Comparison of ENCODE assay signal across 1 cellular context in the genomic region with DNA sequence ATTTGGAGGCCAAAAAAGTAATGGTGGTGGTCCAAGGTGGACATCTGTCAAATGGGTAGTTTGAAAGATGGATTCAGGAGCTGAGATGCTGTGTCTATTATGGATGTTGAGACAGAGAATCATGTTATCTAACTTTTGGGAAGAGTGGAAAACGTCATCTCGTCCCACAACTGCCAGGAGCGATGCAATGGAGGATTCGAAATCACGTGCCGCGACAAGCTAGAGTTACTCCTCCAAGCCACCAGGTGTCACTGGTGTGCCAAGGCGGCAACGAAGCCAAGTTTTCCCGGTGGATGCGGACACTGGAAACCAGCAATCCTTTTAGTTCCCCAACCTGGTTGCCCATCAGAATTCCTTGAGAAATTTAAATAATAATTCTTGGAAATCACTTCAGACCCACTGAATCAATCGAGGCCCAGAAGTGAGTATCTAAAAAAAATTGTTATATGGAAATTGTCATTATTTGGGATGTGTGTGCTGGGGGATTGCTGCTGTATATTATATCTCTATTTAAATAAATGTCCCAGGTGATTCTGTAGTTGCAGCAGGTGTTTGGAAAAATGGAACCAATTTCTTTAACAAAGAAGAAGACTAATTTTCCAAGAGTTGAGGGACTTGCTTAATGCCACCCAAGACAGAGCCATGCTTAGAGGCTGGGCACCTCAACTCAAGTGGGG.
A peak's percentile ranks its signal among the peaks of the same experiment; 100 is the strongest.
TF ChIP-seq lines count a peak whose summit lies in the region.

No MANE protein-coding gene starts in this region.

TF ChIP-seq in HepG2, 621 proteins besides CTCF, POLR2A, EP300 and RAD21 (continues in another document):
- TF ChIP-seq AGO2 (optimal IDR thresholded peaks at IDR 0.05; ENCODE audit: low read depth, low read length): no peak
- no peak for TF ChIP-seq NBN (conservative IDR thresholded peaks at IDR 0.05)
- peak; percentile 45; the same call in 1 of the 2 replicates for TF ChIP-seq TOE1 (CRISPR knock-in tag; IDR thresholded peaks at IDR 0.05)
- TF ChIP-seq KDM3A (CRISPR knock-in tag; IDR thresholded peaks at IDR 0.05; ENCODE audit: low read depth): peak; percentile 42; the same call in 1 of the 2 replicates
- peak; percentile 71; the same call in 1 of the 2 replicates for TF ChIP-seq AHR (CRISPR knock-in tag; IDR thresholded peaks at IDR 0.05)
- TF ChIP-seq, protein P1, sequence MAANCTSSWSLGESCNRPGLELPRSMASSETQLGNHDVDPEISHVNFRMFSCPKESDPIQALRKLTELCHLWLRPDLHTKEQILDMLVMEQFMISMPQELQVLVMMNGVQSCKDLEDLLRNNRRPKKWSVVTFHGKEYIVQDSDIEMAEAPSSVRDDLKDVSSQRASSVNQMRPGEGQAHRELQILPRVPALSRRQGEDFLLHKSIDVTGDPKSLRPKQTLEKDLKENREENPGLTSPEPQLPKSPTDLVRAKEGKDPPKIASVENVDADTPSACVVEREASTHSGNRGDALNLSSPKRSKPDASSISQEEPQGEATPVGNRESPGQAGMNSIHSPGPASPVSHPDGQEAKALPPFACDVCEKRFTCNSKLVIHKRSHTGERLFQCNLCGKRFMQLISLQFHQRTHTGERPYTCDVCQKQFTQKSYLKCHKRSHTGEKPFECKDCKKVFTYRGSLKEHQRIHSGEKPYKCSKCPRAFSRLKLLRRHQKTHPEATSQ (CRISPR knock-in tag; IDR thresholded peaks at IDR 0.05; ENCODE audit: borderline replicate concordance): 0 out of 2 replicates have a peak, but pooled peaks have one; percentile 33
- TF ChIP-seq POGZ (CRISPR knock-in tag; IDR thresholded peaks at IDR 0.05): peak; percentile 91
- TF ChIP-seq HOXA9 (CRISPR knock-in tag; IDR thresholded peaks at IDR 0.05; ENCODE audit: borderline replicate concordance): no peak
- no peak for TF ChIP-seq AKAP8 (CRISPR knock-in tag; IDR thresholded peaks at IDR 0.05)
- peak; percentile 31; the same call in 1 of the 2 replicates for TF ChIP-seq BCL6 (CRISPR knock-in tag; IDR thresholded peaks at IDR 0.05)
- TF ChIP-seq ZNF644 (CRISPR knock-in tag; IDR thresholded peaks at IDR 0.05; ENCODE audit: low read depth): peak; percentile 64; the same call in 1 of the 2 replicates
- no peak for TF ChIP-seq ZSCAN31 (CRISPR knock-in tag; IDR thresholded peaks at IDR 0.05; ENCODE audit: low read depth)
- no peak for TF ChIP-seq ZNF230 (CRISPR knock-in tag; IDR thresholded peaks at IDR 0.05)
- peak; percentile 53; the same call in 1 of the 2 replicates for TF ChIP-seq REPIN1 (CRISPR knock-in tag; IDR thresholded peaks at IDR 0.05; ENCODE audit: borderline replicate concordance, low read depth)
- TF ChIP-seq MIER2 (CRISPR knock-in tag; IDR thresholded peaks at IDR 0.05): peak; percentile 74; the same call in 1 of the 2 replicates
- TF ChIP-seq FOSL2 (CRISPR knock-in tag; IDR thresholded peaks at IDR 0.05): peak; percentile 49; the same call in 1 of the 2 replicates
- TF ChIP-seq FOXC1 (CRISPR knock-in tag; IDR thresholded peaks at IDR 0.05; ENCODE audit: borderline replicate concordance): 0 out of 2 replicates have a peak, but pooled peaks have one; percentile 40
- TF ChIP-seq, protein P2, sequence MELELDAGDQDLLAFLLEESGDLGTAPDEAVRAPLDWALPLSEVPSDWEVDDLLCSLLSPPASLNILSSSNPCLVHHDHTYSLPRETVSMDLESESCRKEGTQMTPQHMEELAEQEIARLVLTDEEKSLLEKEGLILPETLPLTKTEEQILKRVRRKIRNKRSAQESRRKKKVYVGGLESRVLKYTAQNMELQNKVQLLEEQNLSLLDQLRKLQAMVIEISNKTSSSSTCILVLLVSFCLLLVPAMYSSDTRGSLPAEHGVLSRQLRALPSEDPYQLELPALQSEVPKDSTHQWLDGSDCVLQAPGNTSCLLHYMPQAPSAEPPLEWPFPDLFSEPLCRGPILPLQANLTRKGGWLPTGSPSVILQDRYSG (CRISPR knock-in tag; IDR thresholded peaks at IDR 0.05): no peak
- TF ChIP-seq, protein P3, sequence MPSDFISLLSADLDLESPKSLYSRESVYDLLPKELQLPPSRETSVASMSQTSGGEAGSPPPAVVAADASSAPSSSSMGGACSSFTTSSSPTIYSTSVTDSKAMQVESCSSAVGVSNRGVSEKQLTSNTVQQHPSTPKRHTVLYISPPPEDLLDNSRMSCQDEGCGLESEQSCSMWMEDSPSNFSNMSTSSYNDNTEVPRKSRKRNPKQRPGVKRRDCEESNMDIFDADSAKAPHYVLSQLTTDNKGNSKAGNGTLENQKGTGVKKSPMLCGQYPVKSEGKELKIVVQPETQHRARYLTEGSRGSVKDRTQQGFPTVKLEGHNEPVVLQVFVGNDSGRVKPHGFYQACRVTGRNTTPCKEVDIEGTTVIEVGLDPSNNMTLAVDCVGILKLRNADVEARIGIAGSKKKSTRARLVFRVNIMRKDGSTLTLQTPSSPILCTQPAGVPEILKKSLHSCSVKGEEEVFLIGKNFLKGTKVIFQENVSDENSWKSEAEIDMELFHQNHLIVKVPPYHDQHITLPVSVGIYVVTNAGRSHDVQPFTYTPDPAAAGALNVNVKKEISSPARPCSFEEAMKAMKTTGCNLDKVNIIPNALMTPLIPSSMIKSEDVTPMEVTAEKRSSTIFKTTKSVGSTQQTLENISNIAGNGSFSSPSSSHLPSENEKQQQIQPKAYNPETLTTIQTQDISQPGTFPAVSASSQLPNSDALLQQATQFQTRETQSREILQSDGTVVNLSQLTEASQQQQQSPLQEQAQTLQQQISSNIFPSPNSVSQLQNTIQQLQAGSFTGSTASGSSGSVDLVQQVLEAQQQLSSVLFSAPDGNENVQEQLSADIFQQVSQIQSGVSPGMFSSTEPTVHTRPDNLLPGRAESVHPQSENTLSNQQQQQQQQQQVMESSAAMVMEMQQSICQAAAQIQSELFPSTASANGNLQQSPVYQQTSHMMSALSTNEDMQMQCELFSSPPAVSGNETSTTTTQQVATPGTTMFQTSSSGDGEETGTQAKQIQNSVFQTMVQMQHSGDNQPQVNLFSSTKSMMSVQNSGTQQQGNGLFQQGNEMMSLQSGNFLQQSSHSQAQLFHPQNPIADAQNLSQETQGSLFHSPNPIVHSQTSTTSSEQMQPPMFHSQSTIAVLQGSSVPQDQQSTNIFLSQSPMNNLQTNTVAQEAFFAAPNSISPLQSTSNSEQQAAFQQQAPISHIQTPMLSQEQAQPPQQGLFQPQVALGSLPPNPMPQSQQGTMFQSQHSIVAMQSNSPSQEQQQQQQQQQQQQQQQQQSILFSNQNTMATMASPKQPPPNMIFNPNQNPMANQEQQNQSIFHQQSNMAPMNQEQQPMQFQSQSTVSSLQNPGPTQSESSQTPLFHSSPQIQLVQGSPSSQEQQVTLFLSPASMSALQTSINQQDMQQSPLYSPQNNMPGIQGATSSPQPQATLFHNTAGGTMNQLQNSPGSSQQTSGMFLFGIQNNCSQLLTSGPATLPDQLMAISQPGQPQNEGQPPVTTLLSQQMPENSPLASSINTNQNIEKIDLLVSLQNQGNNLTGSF (CRISPR knock-in tag; IDR thresholded peaks at IDR 0.05): no peak
- TF ChIP-seq, protein P4, sequence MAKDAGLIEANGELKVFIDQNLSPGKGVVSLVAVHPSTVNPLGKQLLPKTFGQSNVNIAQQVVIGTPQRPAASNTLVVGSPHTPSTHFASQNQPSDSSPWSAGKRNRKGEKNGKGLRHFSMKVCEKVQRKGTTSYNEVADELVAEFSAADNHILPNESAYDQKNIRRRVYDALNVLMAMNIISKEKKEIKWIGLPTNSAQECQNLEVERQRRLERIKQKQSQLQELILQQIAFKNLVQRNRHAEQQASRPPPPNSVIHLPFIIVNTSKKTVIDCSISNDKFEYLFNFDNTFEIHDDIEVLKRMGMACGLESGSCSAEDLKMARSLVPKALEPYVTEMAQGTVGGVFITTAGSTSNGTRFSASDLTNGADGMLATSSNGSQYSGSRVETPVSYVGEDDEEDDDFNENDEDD (CRISPR knock-in tag; IDR thresholded peaks at IDR 0.05; ENCODE audit: borderline replicate concordance): peak; percentile 55; the same call in 1 of the 2 replicates
- no peak for TF ChIP-seq ZNF224 (CRISPR knock-in tag; IDR thresholded peaks at IDR 0.05)
- 0 out of 2 replicates have a peak, but pooled peaks have one; percentile 29 for TF ChIP-seq GATAD1 (CRISPR knock-in tag; IDR thresholded peaks at IDR 0.05)
- TF ChIP-seq, protein P5, sequence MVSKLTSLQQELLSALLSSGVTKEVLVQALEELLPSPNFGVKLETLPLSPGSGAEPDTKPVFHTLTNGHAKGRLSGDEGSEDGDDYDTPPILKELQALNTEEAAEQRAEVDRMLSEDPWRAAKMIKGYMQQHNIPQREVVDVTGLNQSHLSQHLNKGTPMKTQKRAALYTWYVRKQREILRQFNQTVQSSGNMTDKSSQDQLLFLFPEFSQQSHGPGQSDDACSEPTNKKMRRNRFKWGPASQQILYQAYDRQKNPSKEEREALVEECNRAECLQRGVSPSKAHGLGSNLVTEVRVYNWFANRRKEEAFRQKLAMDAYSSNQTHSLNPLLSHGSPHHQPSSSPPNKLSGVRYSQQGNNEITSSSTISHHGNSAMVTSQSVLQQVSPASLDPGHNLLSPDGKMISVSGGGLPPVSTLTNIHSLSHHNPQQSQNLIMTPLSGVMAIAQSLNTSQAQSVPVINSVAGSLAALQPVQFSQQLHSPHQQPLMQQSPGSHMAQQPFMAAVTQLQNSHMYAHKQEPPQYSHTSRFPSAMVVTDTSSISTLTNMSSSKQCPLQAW (CRISPR knock-in tag; IDR thresholded peaks at IDR 0.05): no peak
- TF ChIP-seq, protein P6, sequence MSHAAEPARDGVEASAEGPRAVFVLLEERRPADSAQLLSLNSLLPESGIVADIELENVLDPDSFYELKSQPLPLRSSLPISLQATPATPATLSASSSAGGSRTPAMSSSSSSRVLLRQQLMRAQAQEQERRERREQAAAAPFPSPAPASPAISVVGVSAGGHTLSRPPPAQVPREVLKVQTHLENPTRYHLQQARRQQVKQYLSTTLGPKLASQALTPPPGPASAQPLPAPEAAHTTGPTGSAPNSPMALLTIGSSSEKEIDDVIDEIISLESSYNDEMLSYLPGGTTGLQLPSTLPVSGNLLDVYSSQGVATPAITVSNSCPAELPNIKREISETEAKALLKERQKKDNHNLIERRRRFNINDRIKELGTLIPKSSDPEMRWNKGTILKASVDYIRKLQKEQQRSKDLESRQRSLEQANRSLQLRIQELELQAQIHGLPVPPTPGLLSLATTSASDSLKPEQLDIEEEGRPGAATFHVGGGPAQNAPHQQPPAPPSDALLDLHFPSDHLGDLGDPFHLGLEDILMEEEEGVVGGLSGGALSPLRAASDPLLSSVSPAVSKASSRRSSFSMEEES (CRISPR knock-in tag; IDR thresholded peaks at IDR 0.05): peak; percentile 90
- no peak for TF ChIP-seq NR2F2 (IDR thresholded peaks at IDR 0.05; ENCODE audit: borderline replicate concordance, low read depth)
- TF ChIP-seq, protein P7, sequence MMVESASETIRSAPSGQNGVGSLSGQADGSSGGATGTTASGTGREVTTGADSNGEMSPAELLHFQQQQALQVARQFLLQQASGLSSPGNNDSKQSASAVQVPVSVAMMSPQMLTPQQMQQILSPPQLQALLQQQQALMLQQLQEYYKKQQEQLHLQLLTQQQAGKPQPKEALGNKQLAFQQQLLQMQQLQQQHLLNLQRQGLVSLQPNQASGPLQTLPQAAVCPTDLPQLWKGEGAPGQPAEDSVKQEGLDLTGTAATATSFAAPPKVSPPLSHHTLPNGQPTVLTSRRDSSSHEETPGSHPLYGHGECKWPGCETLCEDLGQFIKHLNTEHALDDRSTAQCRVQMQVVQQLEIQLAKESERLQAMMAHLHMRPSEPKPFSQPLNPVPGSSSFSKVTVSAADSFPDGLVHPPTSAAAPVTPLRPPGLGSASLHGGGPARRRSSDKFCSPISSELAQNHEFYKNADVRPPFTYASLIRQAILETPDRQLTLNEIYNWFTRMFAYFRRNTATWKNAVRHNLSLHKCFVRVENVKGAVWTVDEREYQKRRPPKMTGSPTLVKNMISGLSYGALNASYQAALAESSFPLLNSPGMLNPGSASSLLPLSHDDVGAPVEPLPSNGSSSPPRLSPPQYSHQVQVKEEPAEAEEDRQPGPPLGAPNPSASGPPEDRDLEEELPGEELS (CRISPR knock-in tag; IDR thresholded peaks at IDR 0.05): peak; percentile 46; the same call in 1 of the 2 replicates
- TF ChIP-seq SOX13 (IDR thresholded peaks at IDR 0.05): no peak
- peak in 1 of 2 experiments; percentile 36; a peak in 1 of 4 replicates for TF ChIP-seq SOX13 (CRISPR knock-in tag; conservative IDR thresholded peaks at IDR 0.05 in 1 of 2, IDR thresholded peaks at IDR 0.05 in 1 of 2)
- 0 out of 2 replicates have a peak, but pooled peaks have one; percentile 36 for TF ChIP-seq ZNF547 (CRISPR knock-in tag; IDR thresholded peaks at IDR 0.05)
- 0 out of 2 replicates have a peak, but pooled peaks have one; percentile 28 for TF ChIP-seq MXD4 (CRISPR knock-in tag; IDR thresholded peaks at IDR 0.05)
- TF ChIP-seq MIER3 (CRISPR knock-in tag; IDR thresholded peaks at IDR 0.05; ENCODE audit: borderline replicate concordance): peak; percentile 47; the same call in 1 of the 2 replicates
- no peak for TF ChIP-seq ZNF749 (CRISPR knock-in tag; IDR thresholded peaks at IDR 0.05; ENCODE audit: borderline replicate concordance)
- no peak for TF ChIP-seq ELF1 (CRISPR knock-in tag; IDR thresholded peaks at IDR 0.05)
- TF ChIP-seq, protein P8, sequence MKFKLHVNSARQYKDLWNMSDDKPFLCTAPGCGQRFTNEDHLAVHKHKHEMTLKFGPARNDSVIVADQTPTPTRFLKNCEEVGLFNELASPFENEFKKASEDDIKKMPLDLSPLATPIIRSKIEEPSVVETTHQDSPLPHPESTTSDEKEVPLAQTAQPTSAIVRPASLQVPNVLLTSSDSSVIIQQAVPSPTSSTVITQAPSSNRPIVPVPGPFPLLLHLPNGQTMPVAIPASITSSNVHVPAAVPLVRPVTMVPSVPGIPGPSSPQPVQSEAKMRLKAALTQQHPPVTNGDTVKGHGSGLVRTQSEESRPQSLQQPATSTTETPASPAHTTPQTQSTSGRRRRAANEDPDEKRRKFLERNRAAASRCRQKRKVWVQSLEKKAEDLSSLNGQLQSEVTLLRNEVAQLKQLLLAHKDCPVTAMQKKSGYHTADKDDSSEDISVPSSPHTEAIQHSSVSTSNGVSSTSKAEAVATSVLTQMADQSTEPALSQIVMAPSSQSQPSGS (CRISPR knock-in tag; IDR thresholded peaks at IDR 0.05): 0 out of 2 replicates have a peak, but pooled peaks have one; percentile 34
- peak; percentile 96 for TF ChIP-seq SMC3 (IDR thresholded peaks at IDR 0.05; ENCODE audit: low read length)
- TF ChIP-seq ZNF615 (CRISPR knock-in tag; IDR thresholded peaks at IDR 0.05; ENCODE audit: borderline replicate concordance): 0 out of 2 replicates have a peak, but pooled peaks have one; percentile 37
- no peak for TF ChIP-seq HNF4G (IDR thresholded peaks at IDR 0.05; ENCODE audit: borderline replicate concordance, low read depth, low read length)
- 0 out of 2 replicates have a peak, but pooled peaks have one; percentile 27 for TF ChIP-seq HNF4G (CRISPR knock-in tag; IDR thresholded peaks at IDR 0.05; ENCODE audit: borderline replicate concordance, low read depth)
- TF ChIP-seq SMARCC2 (IDR thresholded peaks at IDR 0.05): no peak
